Comparison of ENCODE assay signal across 17 cellular contexts in genomic region chr5:143412656-143413342, GRCh38.
"Had no signal": no experiment of that assay in that cellular context is flagged by ENCODE, and none has a peak within 500 bp of the region (broad histone marks: within the 10 kb centered on the region; RNA-seq: fewer than 3 reads in every experiment).

No MANE protein-coding gene starts in this region.

- H3K9me3 Mint-ChIP-seq: activated naive CD4-positive, alpha-beta T cell treated with anti-CD3 and anti-CD28 coated beads, Interleukin-2, amount 50 U/mL, for 72 hours; activated T-cell treated with anti-CD3 and anti-CD28 coated beads, Interleukin-2, amount 50 U/mL, for 4 hours; brain; effector memory CD8-positive, alpha-beta T cell; mesothelial cell of epicardium; neural progenitor cell had no signal

- H3K4me3 Mint-ChIP-seq: activated T-cell treated with anti-CD3 and anti-CD28 coated beads, Interleukin-2, amount 50 U/mL, for 4 hours; brain; effector memory CD8-positive, alpha-beta T cell; mesothelial cell of epicardium; neural progenitor cell had no signal

- ATAC-seq: activated naive CD4-positive, alpha-beta T cell treated with anti-CD3 and anti-CD28 coated beads, Interleukin-2, amount 50 U/mL, for 72 hours; activated T-cell treated with anti-CD3 and anti-CD28 coated beads, Interleukin-2, amount 50 U/mL, for 4 hours; effector memory CD8-positive, alpha-beta T cell; pancreas had no signal

- H3K36me3 Mint-ChIP-seq: activated naive CD4-positive, alpha-beta T cell treated with anti-CD3 and anti-CD28 coated beads, Interleukin-2, amount 50 U/mL, for 72 hours; brain; mesothelial cell of epicardium; neural progenitor cell had no signal

- H3K4me1 ChIP-seq: neural progenitor cell had no signal

- H3K9ac ChIP-seq: neural progenitor cell had no signal

- H3K27ac ChIP-seq: hepatocyte, neural progenitor cell, pancreas, stomach, thoracic aorta had no signal

- DNase-seq: activated CD4-positive, alpha-beta T cell treated with anti-CD3 and anti-CD28 coated beads, Interleukin-2, amount 50 U/mL, for 1 hour; activated CD4-positive, CD25-positive, alpha-beta regulatory T cell; activated effector memory CD4-positive, alpha-beta T cell treated with anti-CD3 and anti-CD28 coated beads, Interleukin-2, amount 50 U/mL, for 16 hours; activated T-cell treated with anti-CD3 and anti-CD28 coated beads, Interleukin-2, amount 50 U/mL, for 4 hours; amygdala; effector memory CD8-positive, alpha-beta T cell; kidney glomerular epithelial cell; pancreas; stimulated activated CD4-positive, alpha-beta T cell treated with anti-CD3 and anti-CD28 coated beads, Interleukin-15, amount 100 ng/mL, for 24 hours; stimulated activated CD4-positive, alpha-beta T cell treated with anti-CD3 and anti-CD28 coated beads, Interleukin-4, amount 100 ng/mL, for 4 hours; stomach had no signal

- H3K4me2 ChIP-seq: hepatocyte, neural progenitor cell had no signal

- H3K79me2 ChIP-seq: hepatocyte had no signal

- H3K4me3 ChIP-seq: hepatocyte, neural progenitor cell, pancreas, stomach, thoracic aorta had no signal

- H3K27me3 ChIP-seq: hepatocyte, pancreas, stomach had no signal

- H3K36me3 ChIP-seq: neural progenitor cell, pancreas, stomach, thoracic aorta had no signal

- H3K27ac Mint-ChIP-seq: activated naive CD4-positive, alpha-beta T cell treated with anti-CD3 and anti-CD28 coated beads, Interleukin-2, amount 50 U/mL, for 72 hours; brain; effector memory CD8-positive, alpha-beta T cell; mesothelial cell of epicardium; neural progenitor cell had no signal

- H2AFZ ChIP-seq: hepatocyte, neural progenitor cell had no signal

- H3K4me1 Mint-ChIP-seq: neural progenitor cell had no signal

- H3K9me3 ChIP-seq: pancreas, stomach, thoracic aorta had no signal
